In the genomic region with DNA sequence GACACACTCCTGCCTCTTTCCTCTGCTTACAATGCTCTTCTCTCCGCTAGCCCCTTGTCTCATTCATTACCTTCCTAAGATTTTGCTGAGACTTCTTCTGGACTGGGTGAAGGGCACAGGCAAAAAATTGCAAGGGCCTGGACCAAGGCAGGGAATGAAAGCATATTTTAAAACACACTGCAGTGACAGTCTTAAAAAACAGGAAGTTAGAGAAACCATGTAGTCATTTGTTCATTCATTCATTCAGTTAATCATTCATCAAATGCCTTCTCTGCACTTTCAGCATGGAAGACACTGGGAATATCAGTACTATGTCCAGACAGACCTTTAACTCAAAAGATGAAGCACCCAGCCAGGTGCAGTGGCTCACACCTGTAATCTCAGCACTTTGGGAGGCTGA, we compare ENCODE assay signal across 18 cellular contexts.
"Had no signal": no experiment of that assay in that cellular context is flagged by ENCODE, and none has a peak within 500 bp of the region (broad histone marks: within the 10 kb centered on the region; RNA-seq: fewer than 3 reads in every experiment).

No MANE protein-coding gene starts in this region.

- H3K4me1 ChIP-seq: uterus had no signal

- H3K9me3 Mint-ChIP-seq: activated T-cell treated with anti-CD3 and anti-CD28 coated beads, Interleukin-2, amount 50 U/mL, for 72 hours; brain had no signal

- H3K4me3 Mint-ChIP-seq: activated naive CD8-positive, alpha-beta T cell treated with anti-CD3 and anti-CD28 coated beads, Interleukin-2, amount 10 ng/mL, durations not matched to agents 7 days and 5 days; activated T-cell treated with anti-CD3 and anti-CD28 coated beads, Interleukin-2, amount 50 U/mL, for 72 hours; brain; neural crest cell; WTC11 had no signal

- H3K4me1 Mint-ChIP-seq: brain had no signal

- H3K27ac ChIP-seq: colonic mucosa, esophagus muscularis mucosa, psoas muscle, thyroid gland had no signal

- H3K27ac Mint-ChIP-seq: activated naive CD8-positive, alpha-beta T cell treated with anti-CD3 and anti-CD28 coated beads, Interleukin-2, amount 10 ng/mL, durations not matched to agents 7 days and 5 days; activated T-cell treated with anti-CD3 and anti-CD28 coated beads, Interleukin-2, amount 50 U/mL, for 72 hours; WTC11 had no signal

- H3K27me3 Mint-ChIP-seq: activated naive CD8-positive, alpha-beta T cell treated with anti-CD3 and anti-CD28 coated beads, Interleukin-2, amount 10 ng/mL, durations not matched to agents 7 days and 5 days; brain had no signal

- H3K36me3 ChIP-seq: colonic mucosa, esophagus muscularis mucosa, thyroid gland, uterus had no signal

- H3K27me3 ChIP-seq: colonic mucosa, esophagus muscularis mucosa, thyroid gland, uterus had no signal

- DNase-seq: activated CD4-positive, alpha-beta T cell treated with anti-CD3 and anti-CD28 coated beads for 48 hours; activated CD8-positive, alpha-beta memory T cell treated with anti-CD3 and anti-CD28 coated beads, Interleukin-2, amount 50 U/mL, for 48 hours; activated naive CD8-positive, alpha-beta T cell treated with anti-CD3 and anti-CD28 coated beads, Interleukin-2, amount 10 ng/mL, durations not matched to agents 7 days and 5 days; activated T-cell treated with anti-CD3 and anti-CD28 coated beads, Interleukin-2, amount 50 U/mL, for 72 hours; central memory CD4-positive, alpha-beta T cell; colonic mucosa; hypothalamus; kidney; left ventricle myocardium superior; psoas muscle; T-helper 2 cell; thyroid gland; uterus had no signal

- H3K9me3 ChIP-seq: colonic mucosa, esophagus muscularis mucosa, psoas muscle, thyroid gland, uterus had no signal

- H3K36me3 Mint-ChIP-seq: brain had no signal

- H3K4me3 ChIP-seq: colonic mucosa, esophagus muscularis mucosa, psoas muscle, thyroid gland, uterus had no signal

- ATAC-seq: activated T-cell treated with anti-CD3 and anti-CD28 coated beads, Interleukin-2, amount 50 U/mL, for 72 hours; left ventricle myocardium superior; psoas muscle; sciatic nerve; WTC11 had no signal
